In genomic region chr6:163877877-163878639, GRCh38 we compare ENCODE assay signal across 25 cellular contexts.
"Had no signal": no experiment of that assay in that cellular context is flagged by ENCODE, and none has a peak within 500 bp of the region (broad histone marks: within the 10 kb centered on the region; RNA-seq: fewer than 3 reads in every experiment).

No MANE protein-coding gene starts in this region.

- DNase-seq: colonic mucosa; effector CD8-positive, alpha-beta T cell; endodermal cell; foreskin keratinocyte; hypothalamus; immature natural killer cell; islet precursor cell; kidney glomerular epithelial cell; left colon; left ventricle myocardium superior; mucosa of descending colon; naive B cell; stimulated activated CD4-positive, alpha-beta T cell treated with anti-CD3 and anti-CD28 coated beads, Interleukin-2, amount 100 ng/mL, for 24 hours; stimulated activated CD4-positive, alpha-beta T cell treated with anti-CD3 and anti-CD28 coated beads, Interleukin-4, amount 100 ng/mL, for 24 hours; stimulated activated naive CD4-positive, alpha-beta T cell treated with Interleukin-2 at 50 U/mL for 16 hours; stomach; thyroid gland had no signal

- ATAC-seq: esophagus mucosa; foreskin keratinocyte; left colon; left ventricle myocardium superior; mucosa of descending colon; natural killer cell treated with Interleukin-12 subunit alpha and Interleukin-12 subunit beta and Interleukin-15 and Interleukin-18, amount 100 ng/mL, for 72 hours; sciatic nerve; stimulated activated effector memory CD8-positive, alpha-beta T cell treated with anti-CD3 and anti-CD28 coated beads, Interleukin-12 subunit alpha, Interleukin-12 subunit beta, amount 100 ng/mL, for 72 hours had no signal

- H3K27me3 ChIP-seq: colonic mucosa, foreskin keratinocyte, right atrium auricular region, stomach, thyroid gland had no signal

- H3K9ac ChIP-seq: parathyroid adenoma had no signal

- H3K27ac ChIP-seq: colonic mucosa, epithelial cell of prostate, foreskin keratinocyte, parathyroid adenoma, right atrium auricular region, stomach, thyroid gland had no signal

- H3K36me3 ChIP-seq: colonic mucosa, right atrium auricular region, stomach, thyroid gland had no signal

- H2AFZ ChIP-seq: parathyroid adenoma had no signal

- H3K79me2 ChIP-seq: parathyroid adenoma had no signal

- H3K9me3 ChIP-seq: colonic mucosa, right atrium auricular region, stomach, thyroid gland had no signal

- H3K4me1 ChIP-seq: colonic mucosa, foreskin keratinocyte, parathyroid adenoma, right atrium auricular region, stomach, thyroid gland had no signal

- H3K4me3 ChIP-seq: colonic mucosa, lung, mucosa of descending colon, right atrium auricular region, stomach, thyroid gland had no signal
